Comparison of ENCODE assay signal across 8 cellular contexts in the genomic region with DNA sequence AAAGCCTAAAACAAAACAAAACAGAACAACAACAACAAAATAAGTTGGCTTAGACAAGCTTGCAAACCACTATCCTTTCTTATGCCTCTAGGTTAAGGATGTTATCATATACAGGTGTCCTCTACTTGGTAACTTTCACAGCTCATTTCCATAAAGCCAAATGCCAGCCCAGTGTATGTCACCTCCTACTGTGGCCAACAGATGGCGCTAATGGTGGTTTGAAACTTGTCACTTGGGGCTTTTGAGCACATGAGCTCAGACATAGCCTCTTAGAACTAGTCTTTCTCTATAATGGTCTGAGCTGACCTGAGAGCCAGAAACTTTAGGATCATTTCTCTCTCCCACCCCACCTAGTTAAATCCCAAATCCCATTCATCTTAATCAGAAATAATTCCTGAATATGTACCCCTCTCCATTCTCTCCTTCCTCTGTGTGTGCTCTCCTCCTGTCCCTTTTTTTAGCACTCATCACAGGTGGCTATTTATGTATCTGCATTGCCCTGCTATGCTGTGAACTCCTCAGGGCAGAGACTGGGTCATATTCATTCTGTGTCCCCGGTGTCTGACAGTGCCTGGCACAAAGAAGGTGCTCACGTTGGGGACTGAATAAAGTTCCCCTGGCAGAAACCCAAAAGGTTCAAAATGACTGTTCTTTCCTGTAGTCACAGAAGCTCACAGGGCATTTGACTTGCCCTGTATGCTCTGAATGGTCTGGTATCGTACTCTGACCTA.
DNase-seq lines count a peak whose midpoint lies in the region; ATAC-seq and TF ChIP-seq lines count a peak whose summit lies in the region.

No MANE protein-coding gene starts in this region.

- in situ Hi-C loops in Caki2 (cut with HindIII; ENCODE audit: low pct_unique_long_range_greater_than_20kb, low sequenced_read_pairs), result no loop called here

- peak; percentile 48 for DNase-seq in Caki2 (ENCODE audit: low read depth)
- DNase-seq in NCI-H526 treated with DMSO at 0.1 percent for 48 hours (lab: John Stamatoyannopoulos, UW), result peak; percentile 31
- DNase-seq in activated CD4-positive, alpha-beta memory T cell treated with anti-CD3 and anti-CD28 coated beads, Interleukin-2, amount 10 ng/mL, durations not matched to agents 7 days and 5 days, result peak; percentile 52
- DNase-seq in esophagus muscularis mucosa (ENCODE audit: extremely low spot score), result no peak
- peak; percentile 71 for DNase-seq in nephron progenitor cell
- DNase-seq in tibial artery, result peak in 1 of 2 donors; percentile 63

- peak; percentile 66 to 86 (median 76) for TF ChIP-seq CTCF in esophagus muscularis mucosa (IDR thresholded peaks at IDR 0.05)
- TF ChIP-seq CTCF in nephron progenitor cell (IDR thresholded peaks at IDR 0.05), result peak; percentile 80
- TF ChIP-seq CTCF in tibial artery (IDR thresholded peaks at IDR 0.05), result peak; percentile 60 to 68

- H3K36me3 ChIP-seq in esophagus muscularis mucosa (no peaks in the 10 kb centered on the region), tibial artery (no peaks in the 10 kb centered on the region)

- H3K27me3 Mint-ChIP-seq in activated CD4-positive, alpha-beta memory T cell treated with anti-CD3 and anti-CD28 coated beads, Interleukin-2, amount 10 ng/mL, durations not matched to agents 7 days and 5 days, result no peaks in the 10 kb centered on the region
- no peaks in the 10 kb centered on the region for H3K27me3 Mint-ChIP-seq in nephron progenitor cell (ENCODE audit: low read depth, poor library complexity)

- CTCF ChIA-PET in activated CD4-positive, alpha-beta memory T cell treated with anti-CD3 and anti-CD28 coated beads, Interleukin-2, amount 10 ng/mL, durations not matched to agents 7 days and 5 days (lab: Charles Lee), result interaction anchor here (0.8 to 1.7 kb wide), 14 partner anchors 9 to 1531 kb away, joined by 3 to 11 read pairs (median 4); no protein-coding TSS in a partner anchor

- no peak overlapping the region for H3K4me3 Mint-ChIP-seq in activated CD4-positive, alpha-beta memory T cell treated with anti-CD3 and anti-CD28 coated beads, Interleukin-2, amount 10 ng/mL, durations not matched to agents 7 days and 5 days
- no peak overlapping the region for H3K4me3 Mint-ChIP-seq in nephron progenitor cell

- POLR2A ChIA-PET in activated CD4-positive, alpha-beta memory T cell treated with anti-CD3 and anti-CD28 coated beads, Interleukin-2, amount 10 ng/mL, durations not matched to agents 7 days and 5 days (lab: Charles Lee), result interaction anchor here (1.1 kb wide), 1 partner anchor 173 kb away, joined by 3 read pairs; no protein-coding TSS in a partner anchor

- TF ChIP-seq EP300 in esophagus muscularis mucosa (IDR thresholded peaks at IDR 0.05), result no peak

- ATAC-seq in GM19372 (IDR thresholded peaks at IDR 0.05; ENCODE audit: low read depth, unreplicated experiment) (peak; percentile 94), HG03354 (IDR thresholded peaks at IDR 0.05; ENCODE audit: poor library complexity, severe bottlenecking, unreplicated experiment) (peak; percentile 95)

- no peak for TF ChIP-seq POLR2A in esophagus muscularis mucosa (IDR thresholded peaks at IDR 0.05; ENCODE audit: low read depth)

- H3K4me1 ChIP-seq in esophagus muscularis mucosa, result peaks cover 4 to 10% (median 7%) of the 10 kb centered on the region in 4 donors
- peaks cover 0 to 32% (median 8%) of the 10 kb centered on the region in 4 donors for H3K4me1 ChIP-seq in tibial artery

- no peaks in the 10 kb centered on the region for H3K9me3 Mint-ChIP-seq in activated CD4-positive, alpha-beta memory T cell treated with anti-CD3 and anti-CD28 coated beads, Interleukin-2, amount 10 ng/mL, durations not matched to agents 7 days and 5 days
- H3K9me3 Mint-ChIP-seq in nephron progenitor cell, result no peaks in the 10 kb centered on the region

- H3K27ac ChIP-seq in esophagus muscularis mucosa (replicated peaks in 1 of 4), result no peak overlapping the region
- no peak overlapping the region for H3K27ac ChIP-seq in tibial artery

- H3K4me3 ChIP-seq in esophagus muscularis mucosa, result no peak overlapping the region
- H3K4me3 ChIP-seq in tibial artery, result no peak overlapping the region

- H3K27me3 ChIP-seq in esophagus muscularis mucosa (no peaks in the 10 kb centered on the region), tibial artery (no peaks in the 10 kb centered on the region)

- no peaks in the 10 kb centered on the region for H3K9me3 ChIP-seq in esophagus muscularis mucosa
- H3K9me3 ChIP-seq in tibial artery, result no peaks in the 10 kb centered on the region

- intact Hi-C loops in esophagus muscularis mucosa (cut with DNase I) (loop anchor here (5.0 kb wide), 1 partner anchor 1099 kb away; no protein-coding TSS in a partner anchor), tibial artery (cut with DNase I; ENCODE audit: low total_unique reads) (no loop called here)

- no peaks in the 10 kb centered on the region for H3K36me3 Mint-ChIP-seq in activated CD4-positive, alpha-beta memory T cell treated with anti-CD3 and anti-CD28 coated beads, Interleukin-2, amount 10 ng/mL, durations not matched to agents 7 days and 5 days (ENCODE audit: low read depth)
- no peaks in the 10 kb centered on the region for H3K36me3 Mint-ChIP-seq in nephron progenitor cell (ENCODE audit: low read depth)

- WGBS in esophagus muscularis mucosa, result 45% methylated on average over 4 of the region's 4 CpGs

- H3K4me1 Mint-ChIP-seq in activated CD4-positive, alpha-beta memory T cell treated with anti-CD3 and anti-CD28 coated beads, Interleukin-2, amount 10 ng/mL, durations not matched to agents 7 days and 5 days, result peaks cover 5% of the 10 kb centered on the region
- peaks cover 36% of the 10 kb centered on the region for H3K4me1 Mint-ChIP-seq in nephron progenitor cell

- H3K27ac Mint-ChIP-seq in activated CD4-positive, alpha-beta memory T cell treated with anti-CD3 and anti-CD28 coated beads, Interleukin-2, amount 10 ng/mL, durations not matched to agents 7 days and 5 days, result no peak overlapping the region
- H3K27ac Mint-ChIP-seq in nephron progenitor cell, result no peak overlapping the region
